Comparison of ENCODE assay signal across 1 cellular context in the genomic region with DNA sequence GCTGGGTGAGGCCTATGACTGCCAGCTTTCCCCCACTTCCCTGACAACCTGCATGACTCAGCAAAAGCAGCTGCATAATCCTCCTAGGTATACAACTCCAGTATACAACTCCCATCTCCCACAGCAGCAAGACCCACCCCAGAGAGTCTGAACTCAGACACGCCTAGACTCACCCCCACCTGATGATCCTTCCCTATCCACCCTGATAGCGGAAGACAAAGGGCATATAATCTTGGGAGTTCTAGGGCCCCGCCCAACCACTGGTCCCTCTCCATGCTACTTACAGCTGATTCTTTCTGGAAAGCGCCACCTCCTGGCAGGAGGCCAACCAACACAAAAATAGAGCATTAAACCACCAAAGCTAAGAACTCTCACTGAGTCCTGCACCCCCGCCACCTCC.
TF ChIP-seq lines count a peak whose summit lies in the region.

No MANE protein-coding gene starts in this region.

TF ChIP-seq in H1, 55 proteins besides CTCF, POLR2A, EP300 and RAD21:
- TF ChIP-seq, protein P1, sequence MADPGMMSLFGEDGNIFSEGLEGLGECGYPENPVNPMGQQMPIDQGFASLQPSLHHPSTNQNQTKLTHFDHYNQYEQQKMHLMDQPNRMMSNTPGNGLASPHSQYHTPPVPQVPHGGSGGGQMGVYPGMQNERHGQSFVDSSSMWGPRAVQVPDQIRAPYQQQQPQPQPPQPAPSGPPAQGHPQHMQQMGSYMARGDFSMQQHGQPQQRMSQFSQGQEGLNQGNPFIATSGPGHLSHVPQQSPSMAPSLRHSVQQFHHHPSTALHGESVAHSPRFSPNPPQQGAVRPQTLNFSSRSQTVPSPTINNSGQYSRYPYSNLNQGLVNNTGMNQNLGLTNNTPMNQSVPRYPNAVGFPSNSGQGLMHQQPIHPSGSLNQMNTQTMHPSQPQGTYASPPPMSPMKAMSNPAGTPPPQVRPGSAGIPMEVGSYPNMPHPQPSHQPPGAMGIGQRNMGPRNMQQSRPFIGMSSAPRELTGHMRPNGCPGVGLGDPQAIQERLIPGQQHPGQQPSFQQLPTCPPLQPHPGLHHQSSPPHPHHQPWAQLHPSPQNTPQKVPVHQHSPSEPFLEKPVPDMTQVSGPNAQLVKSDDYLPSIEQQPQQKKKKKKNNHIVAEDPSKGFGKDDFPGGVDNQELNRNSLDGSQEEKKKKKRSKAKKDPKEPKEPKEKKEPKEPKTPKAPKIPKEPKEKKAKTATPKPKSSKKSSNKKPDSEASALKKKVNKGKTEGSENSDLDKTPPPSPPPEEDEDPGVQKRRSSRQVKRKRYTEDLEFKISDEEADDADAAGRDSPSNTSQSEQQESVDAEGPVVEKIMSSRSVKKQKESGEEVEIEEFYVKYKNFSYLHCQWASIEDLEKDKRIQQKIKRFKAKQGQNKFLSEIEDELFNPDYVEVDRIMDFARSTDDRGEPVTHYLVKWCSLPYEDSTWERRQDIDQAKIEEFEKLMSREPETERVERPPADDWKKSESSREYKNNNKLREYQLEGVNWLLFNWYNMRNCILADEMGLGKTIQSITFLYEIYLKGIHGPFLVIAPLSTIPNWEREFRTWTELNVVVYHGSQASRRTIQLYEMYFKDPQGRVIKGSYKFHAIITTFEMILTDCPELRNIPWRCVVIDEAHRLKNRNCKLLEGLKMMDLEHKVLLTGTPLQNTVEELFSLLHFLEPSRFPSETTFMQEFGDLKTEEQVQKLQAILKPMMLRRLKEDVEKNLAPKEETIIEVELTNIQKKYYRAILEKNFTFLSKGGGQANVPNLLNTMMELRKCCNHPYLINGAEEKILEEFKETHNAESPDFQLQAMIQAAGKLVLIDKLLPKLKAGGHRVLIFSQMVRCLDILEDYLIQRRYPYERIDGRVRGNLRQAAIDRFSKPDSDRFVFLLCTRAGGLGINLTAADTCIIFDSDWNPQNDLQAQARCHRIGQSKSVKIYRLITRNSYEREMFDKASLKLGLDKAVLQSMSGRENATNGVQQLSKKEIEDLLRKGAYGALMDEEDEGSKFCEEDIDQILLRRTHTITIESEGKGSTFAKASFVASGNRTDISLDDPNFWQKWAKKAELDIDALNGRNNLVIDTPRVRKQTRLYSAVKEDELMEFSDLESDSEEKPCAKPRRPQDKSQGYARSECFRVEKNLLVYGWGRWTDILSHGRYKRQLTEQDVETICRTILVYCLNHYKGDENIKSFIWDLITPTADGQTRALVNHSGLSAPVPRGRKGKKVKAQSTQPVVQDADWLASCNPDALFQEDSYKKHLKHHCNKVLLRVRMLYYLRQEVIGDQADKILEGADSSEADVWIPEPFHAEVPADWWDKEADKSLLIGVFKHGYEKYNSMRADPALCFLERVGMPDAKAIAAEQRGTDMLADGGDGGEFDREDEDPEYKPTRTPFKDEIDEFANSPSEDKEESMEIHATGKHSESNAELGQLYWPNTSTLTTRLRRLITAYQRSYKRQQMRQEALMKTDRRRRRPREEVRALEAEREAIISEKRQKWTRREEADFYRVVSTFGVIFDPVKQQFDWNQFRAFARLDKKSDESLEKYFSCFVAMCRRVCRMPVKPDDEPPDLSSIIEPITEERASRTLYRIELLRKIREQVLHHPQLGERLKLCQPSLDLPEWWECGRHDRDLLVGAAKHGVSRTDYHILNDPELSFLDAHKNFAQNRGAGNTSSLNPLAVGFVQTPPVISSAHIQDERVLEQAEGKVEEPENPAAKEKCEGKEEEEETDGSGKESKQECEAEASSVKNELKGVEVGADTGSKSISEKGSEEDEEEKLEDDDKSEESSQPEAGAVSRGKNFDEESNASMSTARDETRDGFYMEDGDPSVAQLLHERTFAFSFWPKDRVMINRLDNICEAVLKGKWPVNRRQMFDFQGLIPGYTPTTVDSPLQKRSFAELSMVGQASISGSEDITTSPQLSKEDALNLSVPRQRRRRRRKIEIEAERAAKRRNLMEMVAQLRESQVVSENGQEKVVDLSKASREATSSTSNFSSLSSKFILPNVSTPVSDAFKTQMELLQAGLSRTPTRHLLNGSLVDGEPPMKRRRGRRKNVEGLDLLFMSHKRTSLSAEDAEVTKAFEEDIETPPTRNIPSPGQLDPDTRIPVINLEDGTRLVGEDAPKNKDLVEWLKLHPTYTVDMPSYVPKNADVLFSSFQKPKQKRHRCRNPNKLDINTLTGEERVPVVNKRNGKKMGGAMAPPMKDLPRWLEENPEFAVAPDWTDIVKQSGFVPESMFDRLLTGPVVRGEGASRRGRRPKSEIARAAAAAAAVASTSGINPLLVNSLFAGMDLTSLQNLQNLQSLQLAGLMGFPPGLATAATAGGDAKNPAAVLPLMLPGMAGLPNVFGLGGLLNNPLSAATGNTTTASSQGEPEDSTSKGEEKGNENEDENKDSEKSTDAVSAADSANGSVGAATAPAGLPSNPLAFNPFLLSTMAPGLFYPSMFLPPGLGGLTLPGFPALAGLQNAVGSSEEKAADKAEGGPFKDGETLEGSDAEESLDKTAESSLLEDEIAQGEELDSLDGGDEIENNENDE (IDR thresholded peaks at IDR 0.05; ENCODE audit: insufficient replicate concordance, low read length): no peak
- no peak for TF ChIP-seq BCL11A (IDR thresholded peaks at IDR 0.05; ENCODE audit: low read depth in 2 of 2, low read length in 2 of 2)
- TF ChIP-seq BACH1 (IDR thresholded peaks at IDR 0.05; ENCODE audit: low read length): 0 out of 2 replicates have a peak, but pooled peaks have one; percentile 21
- TF ChIP-seq MAFK (IDR thresholded peaks at IDR 0.05; ENCODE audit: low read depth, low read length): peak; percentile 48; the same call in 1 of the 2 replicates
